9 cellular contexts compared by ENCODE assay signal in genomic region chr6:90425161-90425641, GRCh38.
DNase-seq lines count a peak whose midpoint lies in the region; ATAC-seq lines count a peak whose summit lies in the region.
"Had no signal": no experiment of that assay in that cellular context is flagged by ENCODE, and none has a peak within 500 bp of the region (broad histone marks: within the 10 kb centered on the region; RNA-seq: fewer than 3 reads in every experiment).

No MANE protein-coding gene starts in this region.

- peaks cover 0 to 10% (median 8%) of the 10 kb centered on the region in 6 donors for H3K9me3 Mint-ChIP-seq in immature natural killer cell

- peak; percentile 71 to 78 (median 75) for DNase-seq in immature natural killer cell
- DNase-seq in nucleus accumbens (lab: John Stamatoyannopoulos, UW) = no peak
- DNase-seq in NCI-H774 (lab: John Stamatoyannopoulos, UW) = no peak
- DNase-seq in RPMI8226 = no peak
- DNase-seq in NCI-H748 treated with DMSO at 0.1 percent for 48 hours (lab: John Stamatoyannopoulos, UW) = no peak
- DNase-seq: NCI-H345 had no signal

- peak overlapping the region; percentile 87 to 95 (median 91) for H3K27ac Mint-ChIP-seq in immature natural killer cell

- peaks cover 12 to 22% of the 10 kb centered on the region in 2 donors for H3K4me1 Mint-ChIP-seq in immature natural killer cell

- peak overlapping the region; percentile 55 to 81 (median 73) for H3K4me3 Mint-ChIP-seq in immature natural killer cell

- ATAC-seq in GM18861 (IDR thresholded peaks at IDR 0.05; ENCODE audit: unreplicated experiment) (peak; percentile 98), GM21619 (IDR thresholded peaks at IDR 0.05; ENCODE audit: unreplicated experiment) (peak; percentile 99), HG03469 (IDR thresholded peaks at IDR 0.05; ENCODE audit: unreplicated experiment) (peak; percentile 98)

- H3K36me3 Mint-ChIP-seq in immature natural killer cell = peaks cover 0 to 6% (median under 1%) of the 10 kb centered on the region in 3 donors

- H3K27me3 Mint-ChIP-seq in immature natural killer cell (ENCODE audit: low read depth in 3 of 3) = peaks cover 3 to 4% (median 3%) of the 10 kb centered on the region in 3 donors

Comparison
In these comparisons a context has a peak if more than half of its experiments do, and no peak if none do; other contexts are left out.
1. DNase-seq: peak in immature natural killer cell (3 of 3); none in nucleus accumbens (0 of 56), NCI-H774 (single experiment), RPMI8226 (single experiment) and NCI-H748 treated with DMSO at 0.1 percent for 48 hours (single experiment).
2. Peak in every context shown above with its lines, with median percentiles within 50 percentile points of each other: ATAC-seq.